Comparison of ENCODE assay signal across 11 cellular contexts in genomic region chr7:35430547-35431153, GRCh38.
DNase-seq lines count a peak whose midpoint lies in the region; ATAC-seq, FAIRE-seq and TF ChIP-seq lines count a peak whose summit lies in the region.
"Had no signal": no experiment of that assay in that cellular context is flagged by ENCODE, and none has a peak within 500 bp of the region (broad histone marks: within the 10 kb centered on the region; RNA-seq: fewer than 3 reads in every experiment).

No MANE protein-coding gene starts in this region.

- TF ChIP-seq EP300 in GM12878 (IDR thresholded peaks at IDR 0.05; ENCODE audit: borderline replicate concordance in 1 of 2, control insufficient read depth in 1 of 2, low read depth in 2 of 2, low read length in 2 of 2), result no peak

- H3K18ac ChIP-seq in trophoblast cell (ENCODE audit: low read length), result no peak overlapping the region

- H2BK5ac ChIP-seq in trophoblast cell (ENCODE audit: low read depth, low read length, poor library complexity), result no peak overlapping the region

- no peaks in the 10 kb centered on the region for H3K79me2 ChIP-seq in GM12878 (ENCODE audit: control insufficient read depth, insufficient read depth, low read length)
- H3K79me2 ChIP-seq in trophoblast cell (ENCODE audit: control insufficient read depth, insufficient read depth, low read length, poor library complexity), result no peaks in the 10 kb centered on the region

- FAIRE-seq in GM12878 (lab: Jason Lieb, UNC), result no peak

- RAD21 ChIA-PET in GM12878 (lab: Charles Lee; ENCODE audit: unreplicated experiment), result no interaction called here

- H2AFZ ChIP-seq in GM12878 (ENCODE audit: control insufficient read depth, low read depth, low read length) (no peak overlapping the region), trophoblast cell (ENCODE audit: insufficient read depth, low read length, poor library complexity) (no peak overlapping the region)

- H2BK12ac ChIP-seq in trophoblast cell (ENCODE audit: low read length), result no peak overlapping the region

- in situ Hi-C loops in GM12878 (cut with MboI), result no loop called here

- no peak overlapping the region for H4K91ac ChIP-seq in trophoblast cell (ENCODE audit: low read depth, low read length)

- H3K36me3 ChIP-seq in GM12878 (ENCODE audit: control insufficient read depth in 2 of 2, insufficient read depth in 2 of 2, low read length in 1 of 2), result no peaks in the 10 kb centered on the region
- peaks cover 0 to 3% of the 10 kb centered on the region in 2 experiments for H3K36me3 ChIP-seq in trophoblast cell (ENCODE audit: control insufficient read depth in 1 of 2, insufficient read depth in 2 of 2, low read length in 2 of 2)

- H3K4me1 ChIP-seq in GM12878 (ENCODE audit: control insufficient read depth, insufficient read depth, low read length), result no peaks in the 10 kb centered on the region
- H3K4me1 ChIP-seq in trophoblast cell (ENCODE audit: control insufficient read depth in 1 of 2, insufficient read depth in 2 of 2, low read length in 2 of 2), result no peaks in the 10 kb centered on the region

- H3K9me3 ChIP-seq in GM12878 (replicated peaks; ENCODE audit: control insufficient read depth, insufficient read depth, low read length) (no peaks in the 10 kb centered on the region; the same call in 2 of the 3 replicates), trophoblast cell (ENCODE audit: insufficient read depth, low read depth, low read length) (peaks cover 13% of the 10 kb centered on the region)

- peak; percentile 15 to 42 (median 32); a peak in 4 of 6 replicates for TF ChIP-seq CTCF in GM12878 (IDR thresholded peaks at IDR 0.05 in 2 of 3, conservative IDR thresholded peaks at IDR 0.05 in 1 of 3; ENCODE audit: control insufficient read depth in 2 of 3, extremely low read depth in 1 of 3, insufficient read depth in 1 of 3, low read depth in 3 of 3, low read length in 3 of 3)

- peaks cover 2% of the 10 kb centered on the region for H3K79me1 ChIP-seq in trophoblast cell (ENCODE audit: low read length)

- no peak for TF ChIP-seq POLR2A in GM12878 (IDR thresholded peaks at IDR 0.05; ENCODE audit: low read depth, low read length)

- H3K27ac ChIP-seq in GM12878 (ENCODE audit: control insufficient read depth, insufficient read depth), result no peak overlapping the region
- H3K27ac ChIP-seq in trophoblast cell (ENCODE audit: low read depth, low read length), result no peak overlapping the region

- intact Hi-C loops in GM12878 (cut with micrococcal nuclease; ENCODE audit: unreplicated experiment), result no loop called here

- no peak overlapping the region for H3K4me3 ChIP-seq in Jurkat, Clone E6-1 (ENCODE audit: low read length)
- H3K4me3 ChIP-seq in GM12878 (no peak overlapping the region), trophoblast cell (ENCODE audit: low read depth, low read length) (no peak overlapping the region)

- no peak overlapping the region for H3K4me2 ChIP-seq in GM12878 (ENCODE audit: control insufficient read depth, insufficient read depth)
- no peak overlapping the region for H3K4me2 ChIP-seq in trophoblast cell (ENCODE audit: low read length)

- no peak overlapping the region for H4K8ac ChIP-seq in trophoblast cell (ENCODE audit: low read depth, low read length)

- no TSS peak for BruUV-seq in GM12878 (replicated peaks; lab: Mats Ljungman, UMichigan)

- H3K27me3 ChIP-seq in GM12878 (replicated peaks in 1 of 2; ENCODE audit: control insufficient read depth in 2 of 2, insufficient read depth in 2 of 2, low read length in 1 of 2), result no peaks in the 10 kb centered on the region
- H3K27me3 ChIP-seq in trophoblast cell (ENCODE audit: insufficient read depth, low read length), result no peaks in the 10 kb centered on the region

- H3K9ac ChIP-seq in GM12878 (ENCODE audit: control insufficient read depth, insufficient read depth, low read length), result no peak overlapping the region
- H3K9ac ChIP-seq in trophoblast cell (ENCODE audit: low read length), result no peak overlapping the region

- ATAC-seq in GM12878 (no peak; the same call in 2 of the 3 replicates), GM18858 (IDR thresholded peaks at IDR 0.05; ENCODE audit: unreplicated experiment) (no peak)

- H3K23ac ChIP-seq in trophoblast cell (ENCODE audit: low read length), result no peak overlapping the region

- no peak overlapping the region for H2AK5ac ChIP-seq in trophoblast cell (ENCODE audit: low read length)

- no peak overlapping the region for H3K14ac ChIP-seq in trophoblast cell (ENCODE audit: low read length)

- CTCF ChIA-PET in GM12878 (lab: Yijun Ruan, JAX), result interaction anchor here (1.7 to 1.9 kb wide), 2 partner anchors 89 to 193 kb away, joined by 5 to 8 read pairs; no protein-coding TSS in a partner anchor

- peak; percentile 29 for DNase-seq in SKM-1 (lab: John Stamatoyannopoulos, UW; ENCODE audit: unreplicated experiment)
- no peak for DNase-seq in SKM-1 treated with dmso at 0.1 percent for 144 hours (lab: John Stamatoyannopoulos, UW; ENCODE audit: unreplicated experiment)
- DNase-seq in Jurkat, Clone E6-1 (ENCODE audit: low read depth, low spot score), result peak; percentile 51
- no peak for DNase-seq in GM12878 (ENCODE audit: low read depth, low spot score)
- DNase-seq in trophoblast cell, result peak; percentile 23 to 73
- no peak for DNase-seq in NCI-H2081 (lab: John Stamatoyannopoulos, UW)
- no peak for DNase-seq in activated CD8-positive, alpha-beta memory T cell treated with anti-CD3 and anti-CD28 coated beads, Interleukin-2, amount 50 U/mL, for 48 hours
- DNase-seq: CD4-positive, alpha-beta T cell; effector memory CD4-positive, alpha-beta T cell; NCI-H1048 had no signal

- TF ChIP-seq RAD21 in GM12878 (IDR thresholded peaks at IDR 0.05; ENCODE audit: insufficient read depth, low read depth, low read length), result peak; percentile 31; the same call in 1 of the 2 replicates

- POLR2A ChIA-PET in GM12878 (lab: Charles Lee), result no interaction called here

- SMC1A ChIA-PET in GM12878 (lab: Charles Lee; ENCODE audit: uncharacterized antibody, unreplicated experiment), result no interaction called here

- H4K12ac ChIP-seq in trophoblast cell (ENCODE audit: low read depth, low read length), result no peak overlapping the region

- no peak overlapping the region for H2BK120ac ChIP-seq in trophoblast cell (ENCODE audit: insufficient read depth, low read length, poor library complexity)

- no peak overlapping the region for H3K4ac ChIP-seq in trophoblast cell (ENCODE audit: low read depth, low read length)

- WGBS in GM12878 (ENCODE audit: insufficient coverage, insufficient replicate concordance, low lambda C conversion rate, missing lambda C conversion rate), result 40% methylated on average over 7 of the region's 7 CpGs
- no CpG with 5 or more reads among the region's 7 CpGs for WGBS in trophoblast cell (ENCODE audit: extremely low coverage, insufficient coverage, insufficient read length)

- H4K20me1 ChIP-seq in GM12878 (ENCODE audit: control insufficient read depth, insufficient read depth), result no peaks in the 10 kb centered on the region

TF ChIP-seq in GM12878, 131 proteins besides CTCF, POLR2A, EP300 and RAD21:
- TF ChIP-seq ASH2L (IDR thresholded peaks at IDR 0.05; ENCODE audit: borderline replicate concordance, low read depth) (no peak), NRF1 (conservative IDR thresholded peaks at IDR 0.05; ENCODE audit: low read depth, low read length) (no peak), SMC3 (IDR thresholded peaks at IDR 0.05; ENCODE audit: borderline replicate concordance, low read length) (peak; percentile 16; the same call in 1 of the 2 replicates), ETV6 (conservative IDR thresholded peaks at IDR 0.05 in 1 of 2, IDR thresholded peaks at IDR 0.05 in 1 of 2; ENCODE audit: borderline replicate concordance in 1 of 2, low read depth in 1 of 2) (no peak)
TF ChIP-seq in GM12878: peak in this region for 1.

Comparison
In these comparisons a context has a peak if more than half of its experiments do, and no peak if none do; other contexts are left out.
1. DNase-seq: peak in SKM-1 (single experiment), Jurkat, Clone E6-1 (single experiment) and trophoblast cell (2 of 2); none in SKM-1 treated with dmso at 0.1 percent for 144 hours (single experiment), GM12878 (single experiment), NCI-H2081 (0 of 2) and activated CD8-positive, alpha-beta memory T cell treated with anti-CD3 and anti-CD28 coated beads, Interleukin-2, amount 50 U/mL, for 48 hours (single experiment).